Comparison of ENCODE assay signal across 9 cellular contexts in the genomic region with DNA sequence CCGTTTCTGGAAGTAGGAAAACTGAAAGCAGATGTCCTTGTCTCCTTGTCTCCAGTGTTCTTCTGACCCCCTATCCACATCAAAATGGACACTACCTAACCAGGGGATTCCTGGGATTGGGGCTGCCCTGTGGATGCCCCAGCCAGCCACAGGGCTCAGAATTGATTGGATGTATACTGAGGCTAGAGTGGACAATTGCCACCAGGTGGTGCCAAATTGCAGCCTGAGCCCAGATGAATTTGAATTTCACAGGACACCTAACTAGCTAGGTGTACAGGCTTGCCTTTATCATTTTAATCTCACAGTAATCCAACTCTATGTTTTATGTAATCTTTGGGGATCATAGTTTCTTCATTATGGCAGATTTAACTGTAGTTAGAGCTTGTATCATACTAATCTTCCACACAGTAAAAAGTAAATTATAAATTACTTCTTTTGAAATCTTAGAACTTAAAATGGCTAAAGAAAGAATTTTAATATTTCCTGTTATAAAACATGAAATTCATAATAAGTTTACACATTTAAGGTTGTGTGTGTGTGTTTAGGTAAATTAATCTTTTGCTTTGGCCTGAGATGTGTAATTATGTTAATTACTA. TPM values are rescaled to one million over a fixed set of nuclear protein-coding genes. Genes with fewer than 3 reads are reported as not detected.
DNase-seq lines count a peak whose midpoint lies in the region; ATAC-seq and TF ChIP-seq lines count a peak whose summit lies in the region.
"Had no signal": no experiment of that assay in that cellular context is flagged by ENCODE, and none has a peak within 500 bp of the region (broad histone marks: within the 10 kb centered on the region; RNA-seq: fewer than 3 reads in every experiment).

No MANE protein-coding gene starts in this region.

- no peaks in the 10 kb centered on the region for H3K36me3 Mint-ChIP-seq in Calu3 (ENCODE audit: insufficient read depth, unreplicated experiment)

- H3K9me3 Mint-ChIP-seq in Calu3 (ENCODE audit: low read depth, unreplicated experiment): no peaks in the 10 kb centered on the region
- H3K9me3 Mint-ChIP-seq: stimulated activated naive CD8-positive, alpha-beta T cell treated with anti-CD3 and anti-CD28 coated beads, Interleukin-15, Interleukin-2, amounts not matched to agents 100 ng/mL and 50 ng/mL, for 24 hours had no signal

- H3K4me1 Mint-ChIP-seq in Calu3 (ENCODE audit: low read depth, unreplicated experiment): peaks cover 9% of the 10 kb centered on the region

- H3K4me3 Mint-ChIP-seq in Calu3 (ENCODE audit: low read depth, unreplicated experiment): no peak overlapping the region
- H3K4me3 Mint-ChIP-seq: stimulated activated naive CD8-positive, alpha-beta T cell treated with anti-CD3 and anti-CD28 coated beads, Interleukin-15, Interleukin-2, amounts not matched to agents 100 ng/mL and 50 ng/mL, for 24 hours had no signal

- CTCF ChIA-PET in Calu3 (lab: Charles Lee): interaction anchor here (0.6 kb wide), 2 partner anchors 31 to 219 kb away, joined by 3 to 4 read pairs; partner anchors contain the start of gene KLF5

- no peaks in the 10 kb centered on the region for H3K27me3 Mint-ChIP-seq in Calu3 (ENCODE audit: unreplicated experiment)
- H3K27me3 Mint-ChIP-seq: stimulated activated naive CD8-positive, alpha-beta T cell treated with anti-CD3 and anti-CD28 coated beads, Interleukin-15, Interleukin-2, amounts not matched to agents 100 ng/mL and 50 ng/mL, for 24 hours had no signal

- peak; percentile 93 for ATAC-seq in GM19043 (IDR thresholded peaks at IDR 0.05; ENCODE audit: low read depth, unreplicated experiment)
- ATAC-seq in HG03097 (IDR thresholded peaks at IDR 0.05; ENCODE audit: low FRiP score, unreplicated experiment): peak; percentile 93
- no peak for ATAC-seq in HG03439 (IDR thresholded peaks at IDR 0.05; ENCODE audit: unreplicated experiment)

- no peak overlapping the region for H3K27ac Mint-ChIP-seq in Calu3 (ENCODE audit: unreplicated experiment)
- H3K27ac Mint-ChIP-seq: stimulated activated naive CD8-positive, alpha-beta T cell treated with anti-CD3 and anti-CD28 coated beads, Interleukin-15, Interleukin-2, amounts not matched to agents 100 ng/mL and 50 ng/mL, for 24 hours had no signal

- DNase-seq in Calu3 (peak; percentile 44), NCI-H226 (peak; percentile 15), activated T-cell treated with anti-CD3 and anti-CD28 coated beads for 48 hours (ENCODE audit: low read depth) (peak; percentile 15), fibroblast of the conjunctiva (ENCODE audit: low read depth) (peak; percentile 26), retina (peak; percentile 37)

- intact Hi-C loops in Calu3 (cut with micrococcal nuclease; ENCODE audit: unreplicated experiment): loop anchor here (5.0 kb wide), 2 partner anchors 222 to 867 kb away; no protein-coding TSS in a partner anchor

- peak; percentile 19 for TF ChIP-seq CTCF in Calu3 (IDR thresholded peaks at IDR 0.05; ENCODE audit: unreplicated experiment)

- no TSS peak for BruUV-seq in Calu3 (replicated peaks; lab: Mats Ljungman, UMichigan)

RNA-seq across cellular contexts. Expression of gene PIBF1, which starts 58.0 kb away (rescaled TPM):
- 10.1 and 12.5 TPM in 2 replicates for total RNA-seq in Calu3 (2022)

RNA-seq across cellular contexts. Expression of gene DIS3, which starts 58.2 kb away (rescaled TPM):
- total RNA-seq in Calu3 (2022): 16.5 and 19.8 TPM in 2 replicates
